In genomic region chr6:17091122-17091521, GRCh38 we compare ENCODE assay signal across 15 cellular contexts. TPM values are rescaled to one million over a fixed set of nuclear protein-coding genes. Genes with fewer than 3 reads are reported as not detected.
DNase-seq lines count a peak whose midpoint lies in the region; ATAC-seq and TF ChIP-seq lines count a peak whose summit lies in the region.
"Had no signal": no experiment of that assay in that cellular context is flagged by ENCODE, and none has a peak within 500 bp of the region (broad histone marks: within the 10 kb centered on the region; RNA-seq: fewer than 3 reads in every experiment).

No MANE protein-coding gene starts in this region.

- H3K9ac ChIP-seq in neuronal stem cell (ENCODE audit: low read depth, low read length, poor library complexity) = no peak overlapping the region

- no peaks in the 10 kb centered on the region for H3K4me1 ChIP-seq in Caco-2
- peaks cover 2 to 3% of the 10 kb centered on the region in 2 donors for H3K4me1 ChIP-seq in neuronal stem cell (ENCODE audit: control insufficient read depth in 2 of 2, insufficient read depth in 1 of 2, low read depth in 1 of 2, low read length in 2 of 2)

- H3K4me3 ChIP-seq in Caco-2 (ENCODE audit: low read depth, low read length) = no peak overlapping the region
- H3K4me3 ChIP-seq in cardiac fibroblast (replicated peaks in 1 of 2; ENCODE audit: low read depth in 2 of 2, low read length in 2 of 2) = no peak overlapping the region
- no peak overlapping the region for H3K4me3 ChIP-seq in neuronal stem cell (ENCODE audit: low read length in 2 of 2)

- peak; percentile 13 to 25 for TF ChIP-seq CTCF in Caco-2 (IDR thresholded peaks at IDR 0.05; ENCODE audit: insufficient read depth in 1 of 2, low read depth in 1 of 2, low read length in 1 of 2, severe bottlenecking in 1 of 2, unreplicated experiment in 1 of 2)
- peak; percentile 48 for TF ChIP-seq CTCF in cardiac fibroblast (IDR thresholded peaks at IDR 0.05; ENCODE audit: low read depth, low read length)
- peak; percentile 8 for TF ChIP-seq CTCF in nephron progenitor cell (IDR thresholded peaks at IDR 0.05)

- no peak overlapping the region for H3K14ac ChIP-seq in neuronal stem cell (ENCODE audit: low read length)

- no peaks in the 10 kb centered on the region for H3K9me3 Mint-ChIP-seq in Caco-2 (ENCODE audit: unreplicated experiment)
- peaks cover 24% of the 10 kb centered on the region for H3K9me3 Mint-ChIP-seq in nephron progenitor cell
- H3K9me3 Mint-ChIP-seq in stimulated activated naive B cell treated with anti-CD40 and anti-IgM and Interleukin-4, amounts not matched to agents 10 μg/mL and 1 μg/mL and 100 μg/mL, for 72 hours = peaks cover 2 to 8% of the 10 kb centered on the region in 2 donors
- H3K9me3 Mint-ChIP-seq: natural killer cell treated with Interleukin-12 subunit alpha and Interleukin-12 subunit beta and Interleukin-15 and Interleukin-18, amount 100 ng/mL, for 72 hours had no signal

- H3K27ac Mint-ChIP-seq in Caco-2 (ENCODE audit: unreplicated experiment) = no peak overlapping the region
- H3K27ac Mint-ChIP-seq in nephron progenitor cell = no peak overlapping the region
- no peak overlapping the region for H3K27ac Mint-ChIP-seq in stimulated activated naive B cell treated with anti-CD40 and anti-IgM and Interleukin-4, amounts not matched to agents 10 μg/mL and 1 μg/mL and 100 μg/mL, for 72 hours
- H3K27ac Mint-ChIP-seq: activated CD8-positive, alpha-beta T cell treated with anti-CD3 and anti-CD28 coated beads, Interleukin-2, amount 10 ng/mL, durations not matched to agents 7 days and 5 days; activated naive CD8-positive, alpha-beta T cell treated with anti-CD3 and anti-CD28 coated beads, Interleukin-2, amount 50 U/mL, for 24 hours; natural killer cell treated with Interleukin-12 subunit alpha and Interleukin-12 subunit beta and Interleukin-15 and Interleukin-18, amount 100 ng/mL, for 72 hours had no signal

- H2BK15ac ChIP-seq in neuronal stem cell (ENCODE audit: low read length) = no peak overlapping the region

- H3K18ac ChIP-seq in neuronal stem cell (ENCODE audit: low read length) = no peak overlapping the region

- H3K23ac ChIP-seq in neuronal stem cell (ENCODE audit: low read depth, low read length, poor library complexity) = no peak overlapping the region

- ATAC-seq in HG02623 (IDR thresholded peaks at IDR 0.05; ENCODE audit: unreplicated experiment) = no peak
- ATAC-seq in stimulated activated naive B cell treated with anti-CD40 and anti-IgM and Interleukin-4, amounts not matched to agents 10 μg/mL and 1 μg/mL and 100 μg/mL, for 72 hours (replicated peaks) = no peak
- ATAC-seq: activated CD8-positive, alpha-beta T cell treated with anti-CD3 and anti-CD28 coated beads, Interleukin-2, amount 10 ng/mL, durations not matched to agents 7 days and 5 days; activated naive CD8-positive, alpha-beta T cell treated with anti-CD3 and anti-CD28 coated beads, Interleukin-2, amount 50 U/mL, for 24 hours; natural killer cell treated with Interleukin-12 subunit alpha and Interleukin-12 subunit beta and Interleukin-15 and Interleukin-18, amount 100 ng/mL, for 72 hours had no signal

- CTCF ChIA-PET in Caco-2 (lab: Charles Lee) = no interaction called here

- H3K27ac ChIP-seq in neuronal stem cell (replicated peaks; ENCODE audit: low read length) = no peak overlapping the region
- H3K27ac ChIP-seq: HL-60 had no signal

- no peak overlapping the region for H2BK12ac ChIP-seq in neuronal stem cell (ENCODE audit: low read length)

- no CpG with 5 or more reads among the region's 3 CpGs for WGBS in neuronal stem cell (ENCODE audit: extremely low coverage in 2 of 2, insufficient read length in 2 of 2, insufficient replicate concordance in 1 of 2), 2 donors

- DNase-seq in Caco-2 (no peak), M059J (ENCODE audit: low read depth) (peak; percentile 29), cardiac fibroblast (ENCODE audit: low read depth in 2 of 2) (peak in 1 of 2 donors; percentile 17), nephron progenitor cell (no peak), neuronal stem cell (ENCODE audit: low spot score) (no peak)
- DNase-seq in stimulated activated naive B cell treated with anti-CD40 and anti-IgM and Interleukin-4, amounts not matched to agents 10 μg/mL and 1 μg/mL and 100 μg/mL, for 72 hours = no peak
- no peak for DNase-seq in stimulated activated CD4-positive, alpha-beta T cell treated with anti-CD3 and anti-CD28 coated beads, Interleukin-2, amount 100 ng/mL, for 48 hours
- DNase-seq: activated CD8-positive, alpha-beta T cell treated with anti-CD3 and anti-CD28 coated beads, Interleukin-2, amount 10 ng/mL, durations not matched to agents 7 days and 5 days; activated naive CD8-positive, alpha-beta T cell treated with anti-CD3 and anti-CD28 coated beads, Interleukin-2, amount 50 U/mL, for 24 hours; NCI-H1105; stimulated activated CD4-positive, alpha-beta T cell treated with anti-CD3 and anti-CD28 coated beads, Interleukin-15, amount 100 ng/mL, for 24 hours had no signal

- no peak overlapping the region for H2AFZ ChIP-seq in neuronal stem cell (ENCODE audit: low read length)

- POLR2A ChIA-PET in Caco-2 (lab: Charles Lee) = no interaction called here

- no peak overlapping the region for H2BK120ac ChIP-seq in neuronal stem cell (ENCODE audit: low read depth, low read length)

- H3K9me3 ChIP-seq in Caco-2 = no peaks in the 10 kb centered on the region
- H3K9me3 ChIP-seq in neuronal stem cell (replicated peaks in 1 of 2; ENCODE audit: control insufficient read depth in 2 of 2, insufficient read depth in 1 of 2, low read depth in 1 of 2, low read length in 2 of 2) = peaks cover 0 to 2% of the 10 kb centered on the region in 2 donors

- H3K4me3 Mint-ChIP-seq in Caco-2 (ENCODE audit: unreplicated experiment) (no peak overlapping the region), nephron progenitor cell (no peak overlapping the region)
- no peak overlapping the region for H3K4me3 Mint-ChIP-seq in stimulated activated naive B cell treated with anti-CD40 and anti-IgM and Interleukin-4, amounts not matched to agents 10 μg/mL and 1 μg/mL and 100 μg/mL, for 72 hours
- H3K4me3 Mint-ChIP-seq: activated CD8-positive, alpha-beta T cell treated with anti-CD3 and anti-CD28 coated beads, Interleukin-2, amount 10 ng/mL, durations not matched to agents 7 days and 5 days; activated naive CD8-positive, alpha-beta T cell treated with anti-CD3 and anti-CD28 coated beads, Interleukin-2, amount 50 U/mL, for 24 hours; natural killer cell treated with Interleukin-12 subunit alpha and Interleukin-12 subunit beta and Interleukin-15 and Interleukin-18, amount 100 ng/mL, for 72 hours had no signal

- no peak overlapping the region for H3K4ac ChIP-seq in neuronal stem cell (ENCODE audit: low read length)

- no peak overlapping the region for H3K4me2 ChIP-seq in neuronal stem cell (ENCODE audit: insufficient read depth, low read length, poor library complexity, severe bottlenecking)

- intact Hi-C loops in Caco-2 (cut with micrococcal nuclease; ENCODE audit: unreplicated experiment) = no loop called here

- H3K4me1 Mint-ChIP-seq in Caco-2 (ENCODE audit: low read depth, unreplicated experiment) (no peaks in the 10 kb centered on the region), nephron progenitor cell (peaks cover 5% of the 10 kb centered on the region)
- H3K4me1 Mint-ChIP-seq in stimulated activated naive B cell treated with anti-CD40 and anti-IgM and Interleukin-4, amounts not matched to agents 10 μg/mL and 1 μg/mL and 100 μg/mL, for 72 hours = no peaks in the 10 kb centered on the region
- H3K4me1 Mint-ChIP-seq: activated naive CD8-positive, alpha-beta T cell treated with anti-CD3 and anti-CD28 coated beads, Interleukin-2, amount 50 U/mL, for 24 hours had no signal

- no peak overlapping the region for H2BK5ac ChIP-seq in neuronal stem cell (ENCODE audit: low read length)

- H3K27me3 Mint-ChIP-seq in Caco-2 (ENCODE audit: insufficient read depth, unreplicated experiment) (peaks cover 3% of the 10 kb centered on the region), nephron progenitor cell (ENCODE audit: low read depth, poor library complexity) (peaks cover 29% of the 10 kb centered on the region)
- peaks cover 0 to 7% of the 10 kb centered on the region in 2 donors for H3K27me3 Mint-ChIP-seq in stimulated activated naive B cell treated with anti-CD40 and anti-IgM and Interleukin-4, amounts not matched to agents 10 μg/mL and 1 μg/mL and 100 μg/mL, for 72 hours

- no peak overlapping the region for H4K8ac ChIP-seq in neuronal stem cell (ENCODE audit: low read depth, low read length)

- H3K79me1 ChIP-seq in neuronal stem cell (ENCODE audit: low read depth, low read length) = no peaks in the 10 kb centered on the region

- H3K27me3 ChIP-seq in Caco-2 (replicated peaks; ENCODE audit: control insufficient read depth, insufficient read depth, low read length) (no peaks in the 10 kb centered on the region), neuronal stem cell (ENCODE audit: control insufficient read depth in 3 of 3, insufficient read depth in 3 of 3, low read depth in 1 of 3, low read length in 3 of 3) (peaks cover 0 to 1% (median 0%) of the 10 kb centered on the region in 3 experiments)

- H3K36me3 ChIP-seq in Caco-2 (ENCODE audit: control insufficient read depth, insufficient read depth, low read length) (no peaks in the 10 kb centered on the region), neuronal stem cell (replicated peaks in 1 of 2; ENCODE audit: control insufficient read depth in 2 of 2, insufficient read depth in 2 of 2, low read length in 2 of 2) (no peaks in the 10 kb centered on the region)

- H2AK5ac ChIP-seq in neuronal stem cell (ENCODE audit: low read depth, low read length) = no peak overlapping the region

- no TSS peak for BruUV-seq in Caco-2 (replicated peaks; lab: Mats Ljungman, UMichigan)

- H4K91ac ChIP-seq in neuronal stem cell (ENCODE audit: low read depth, low read length, poor library complexity) = no peak overlapping the region

- H3K36me3 Mint-ChIP-seq in Caco-2 (ENCODE audit: insufficient read depth, unreplicated experiment) = no peaks in the 10 kb centered on the region
- H3K36me3 Mint-ChIP-seq in nephron progenitor cell (ENCODE audit: low read depth) = peaks cover 5% of the 10 kb centered on the region
- no peaks in the 10 kb centered on the region for H3K36me3 Mint-ChIP-seq in stimulated activated naive B cell treated with anti-CD40 and anti-IgM and Interleukin-4, amounts not matched to agents 10 μg/mL and 1 μg/mL and 100 μg/mL, for 72 hours
- H3K36me3 Mint-ChIP-seq: natural killer cell treated with Interleukin-12 subunit alpha and Interleukin-12 subunit beta and Interleukin-15 and Interleukin-18, amount 100 ng/mL, for 72 hours had no signal

RNA-seq across cellular contexts. Expression of gene STMND1, which starts 10.7 kb away (rescaled TPM):
- not detected in 2 replicates for total RNA-seq in Caco-2 (2022)
- not detected in 2 replicates for total RNA-seq in M059J (2014; rRNA removed; shearing (Covaris generic))
- 0.07 TPM for polyA plus RNA-seq in neuronal stem cell (2013, experiment 1 of 2)
- 0.06 TPM for polyA plus RNA-seq in neuronal stem cell (2013, experiment 2 of 2)
- total RNA-seq: activated CD8-positive, alpha-beta T cell treated with anti-CD3 and anti-CD28 coated beads, Interleukin-2, amount 10 ng/mL, durations not matched to agents 7 days and 5 days; natural killer cell treated with Interleukin-12 subunit alpha and Interleukin-12 subunit beta and Interleukin-15 and Interleukin-18, amount 100 ng/mL, for 72 hours; T-helper 1 cell treated with Interleukin-12 subunit alpha and Interleukin-12 subunit beta and Interleukin-4 antibody, amounts not matched to agents 30 ng/mL and 1 ng/mL, for 36 hours had no signal
